15 cellular contexts compared by ENCODE assay signal in the genomic region with DNA sequence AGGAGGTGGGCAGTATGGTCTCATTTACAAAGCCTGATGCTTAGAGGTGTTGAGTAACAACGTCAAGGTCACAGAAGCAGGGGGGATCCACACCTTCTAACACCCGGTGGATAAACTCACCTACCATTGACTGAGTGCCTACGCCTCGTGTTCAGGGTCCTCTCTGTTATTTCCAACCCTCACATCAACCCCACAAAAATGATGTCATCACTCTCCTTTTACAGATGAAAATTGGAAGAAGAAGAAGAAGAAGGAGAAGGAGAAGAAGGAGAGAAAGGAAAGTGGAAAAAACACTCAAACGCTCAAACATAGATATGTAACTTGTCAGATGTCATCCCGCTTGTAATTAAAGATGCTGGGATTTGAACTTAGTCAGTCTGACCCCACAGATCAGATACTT. TPM values are rescaled to one million over a fixed set of nuclear protein-coding genes. Genes with fewer than 3 reads are reported as not detected.
DNase-seq lines count a peak whose midpoint lies in the region; ATAC-seq, FAIRE-seq and TF ChIP-seq lines count a peak whose summit lies in the region.
"Had no signal": no experiment of that assay in that cellular context is flagged by ENCODE, and none has a peak within 500 bp of the region (broad histone marks: within the 10 kb centered on the region; RNA-seq: fewer than 3 reads in every experiment).

No MANE protein-coding gene starts in this region.

- H3K4me1 ChIP-seq in H9 (ENCODE audit: insufficient read depth, low read length) (peaks cover 4% of the 10 kb centered on the region), gastrocnemius medialis (peaks cover 26 to 39% of the 10 kb centered on the region in 2 donors), gastroesophageal sphincter (peaks cover 0 to 45% (median 8%) of the 10 kb centered on the region in 3 donors)

- in situ Hi-C loops in gastrocnemius medialis (cut with MboI; ENCODE audit: low sequenced_read_pairs in 4 of 4) = loop anchor here in 1 of 4 donors (5.0 kb wide), 1 partner anchor 78 kb away; no protein-coding TSS in a partner anchor

- H3K23ac ChIP-seq in H9 (ENCODE audit: insufficient read length, low read depth, low read length) = no peak overlapping the region

- H3K9ac ChIP-seq in H9 (ENCODE audit: extremely low read depth, insufficient read length, low read length) (no peak overlapping the region), SK-N-MC (ENCODE audit: insufficient read length) (no peak overlapping the region)

- no peaks in the 10 kb centered on the region for H3K79me1 ChIP-seq in H9 (ENCODE audit: insufficient read depth, low read depth, low read length, poor library complexity, severe bottlenecking)

- no CpG with 5 or more reads among the region's 6 CpGs for WGBS in H9 (ENCODE audit: extremely low coverage, insufficient read length, low lambda C conversion rate)
- WGBS in gastroesophageal sphincter (ENCODE audit: low coverage in 1 of 2), 2 donors = 45 to 70% methylated on average over 6 of the region's 6 CpGs

- H2AFZ ChIP-seq in H9 (ENCODE audit: low read length) = no peak overlapping the region

- peak overlapping the region in 1 of 2 experiments; percentile 88; a peak in 1 of 5 replicates for H3K4me3 Mint-ChIP-seq in H9
- H3K4me3 Mint-ChIP-seq in glutamatergic neuron (ENCODE audit: unreplicated experiment) = peak overlapping the region; percentile 33

- no peak for DNase-seq in H9
- no peak for DNase-seq in SK-N-MC (ENCODE audit: low read depth, low spot score)
- no peak for DNase-seq in glutamatergic neuron
- no peak for DNase-seq in gastrocnemius medialis
- no peak for DNase-seq in activated CD4-positive, alpha-beta T cell treated with anti-CD3 and anti-CD28 coated beads for 4 hours
- no peak for DNase-seq in GM19239 (ENCODE audit: insufficient read length, low spot score)
- DNase-seq: amniotic stem cell had no signal

- H3K27me3 Mint-ChIP-seq in H9 (ENCODE audit: low read depth) (peaks cover 28% of the 10 kb centered on the region), glutamatergic neuron (ENCODE audit: unreplicated experiment) (peaks cover 11% of the 10 kb centered on the region)

- peak overlapping the region; percentile 54 for H3K4me2 ChIP-seq in H9 (ENCODE audit: insufficient read depth, insufficient read length, low read length)

- H3K79me2 ChIP-seq in H9 (ENCODE audit: insufficient read depth, low read length) = no peaks in the 10 kb centered on the region

- H3K4me1 Mint-ChIP-seq in H9 (peaks cover 38 to 51% of the 10 kb centered on the region in 2 experiments), glutamatergic neuron (ENCODE audit: low read depth, unreplicated experiment) (peaks cover 38% of the 10 kb centered on the region)

- H4K20me1 ChIP-seq in H9 (ENCODE audit: control insufficient read depth, insufficient read depth, insufficient read length) = no peaks in the 10 kb centered on the region

- no peak overlapping the region for H3K4ac ChIP-seq in H9 (ENCODE audit: low read depth, low read length)

- no peaks in the 10 kb centered on the region for H3K9me3 ChIP-seq in H9 (ENCODE audit: control insufficient read depth, low read depth, low read length)
- H3K9me3 ChIP-seq in SK-N-MC (ENCODE audit: low read depth, low read length) = no peaks in the 10 kb centered on the region
- H3K9me3 ChIP-seq in gastrocnemius medialis = no peaks in the 10 kb centered on the region
- H3K9me3 ChIP-seq in gastroesophageal sphincter = no peaks in the 10 kb centered on the region
- H3K9me3 ChIP-seq: mucosa of descending colon had no signal

- H2BK120ac ChIP-seq in H9 (ENCODE audit: low read depth, low read length, poor library complexity, severe bottlenecking) = no peak overlapping the region

- H3K27ac Mint-ChIP-seq in H9 = no peak overlapping the region
- H3K27ac Mint-ChIP-seq in glutamatergic neuron (ENCODE audit: unreplicated experiment) = peak overlapping the region; percentile 70
- H3K27ac Mint-ChIP-seq: activated CD4-positive, alpha-beta T cell treated with anti-CD3 and anti-CD28 coated beads, Interleukin-2, amount 10 ng/mL, durations not matched to agents 24 days and 14 days; activated T-helper 1 cell treated with anti-CD3 and anti-CD28 coated beads, Interleukin-12 subunit alpha, Interleukin-12 subunit beta, Interleukin-2, Interleukin-4 antibody, amounts not matched to agents 30 ng/mL and 10 ng/mL and 1 ng/mL, durations not matched to agents 14 hours and 24 hours and 36 hours; dendritic cell treated with granulocyte-macrophage colony-stimulating factor and Interleukin-4, amounts not matched to agents 40 ng/mL and 50 ng/mL, for 4 days; immature natural killer cell; T-helper 2 cell treated with Interferon-gamma antibody and Interleukin-4, amounts not matched to agents 5 μg/mL and 100 μg/mL, for 36 hours had no signal

- H2BK15ac ChIP-seq in H9 (ENCODE audit: low read depth, low read length) = no peak overlapping the region

- H3K18ac ChIP-seq in H9 (ENCODE audit: insufficient read length, low read depth, low read length) = no peak overlapping the region

- no peak for FAIRE-seq in GM19239 (lab: Jason Lieb, UNC)
- FAIRE-seq: RCC 7860 had no signal

- H2BK12ac ChIP-seq in H9 (ENCODE audit: insufficient read length, low read depth, low read length) = no peak overlapping the region

- no peak overlapping the region for H2AK5ac ChIP-seq in H9 (ENCODE audit: insufficient read length, low read length)

- H3K36me3 ChIP-seq in SK-N-MC (ENCODE audit: insufficient read depth, low read length) (no peaks in the 10 kb centered on the region), gastrocnemius medialis (no peaks in the 10 kb centered on the region), gastroesophageal sphincter (no peaks in the 10 kb centered on the region)

- no peak overlapping the region for H4K91ac ChIP-seq in H9 (ENCODE audit: insufficient read length, low read depth, low read length)

- no peak overlapping the region for H3K14ac ChIP-seq in H9 (ENCODE audit: insufficient read depth, low read length)

- H4K8ac ChIP-seq in H9 (replicated peaks; ENCODE audit: insufficient read length, low read depth, low read length) = no peak overlapping the region

- peaks cover 8% of the 10 kb centered on the region for H3K23me2 ChIP-seq in H9 (ENCODE audit: insufficient read length, low read depth, low read length, poor library complexity, severe bottlenecking)

- intact Hi-C loops in gastrocnemius medialis (cut with DNase I; ENCODE audit: low total_unique reads) = loop anchor here (2.0 to 10.0 kb wide), 4 partner anchors 62 to 312 kb away; partner anchors contain the start of genes PMVK and UBE2Q1

- H3K9me3 Mint-ChIP-seq in H9 (no peaks in the 10 kb centered on the region; a peak in 1 of 5 replicates), glutamatergic neuron (ENCODE audit: unreplicated experiment) (peaks cover 10% of the 10 kb centered on the region)
- H3K9me3 Mint-ChIP-seq: activated CD4-positive, alpha-beta T cell treated with anti-CD3 and anti-CD28 coated beads, Interleukin-2, amount 10 ng/mL, durations not matched to agents 24 days and 14 days; activated T-helper 1 cell treated with anti-CD3 and anti-CD28 coated beads, Interleukin-12 subunit alpha, Interleukin-12 subunit beta, Interleukin-2, Interleukin-4 antibody, amounts not matched to agents 30 ng/mL and 10 ng/mL and 1 ng/mL, durations not matched to agents 14 hours and 24 hours and 36 hours; dendritic cell treated with granulocyte-macrophage colony-stimulating factor and Interleukin-4, amounts not matched to agents 40 ng/mL and 50 ng/mL, for 4 days; immature natural killer cell; T-helper 2 cell treated with Interferon-gamma antibody and Interleukin-4, amounts not matched to agents 5 μg/mL and 100 μg/mL, for 36 hours had no signal

- no peaks in the 10 kb centered on the region; a peak in 1 of 7 replicates for H3K36me3 Mint-ChIP-seq in H9 (ENCODE audit: insufficient read depth in 1 of 3, low read depth in 3 of 3)
- H3K36me3 Mint-ChIP-seq in glutamatergic neuron (ENCODE audit: unreplicated experiment) = no peaks in the 10 kb centered on the region
- H3K36me3 Mint-ChIP-seq: immature natural killer cell had no signal

- no peak overlapping the region for H2BK20ac ChIP-seq in H9 (ENCODE audit: low read depth, low read length, poor library complexity, severe bottlenecking)

- H3T11ph ChIP-seq in H9 (ENCODE audit: low read length) = no peak overlapping the region

- no peak overlapping the region for H4K5ac ChIP-seq in H9 (ENCODE audit: insufficient read length, low read depth, low read length)

- ATAC-seq in gastrocnemius medialis = no peak
- ATAC-seq in gastroesophageal sphincter = no peak

- TF ChIP-seq POLR2A in gastrocnemius medialis (IDR thresholded peaks at IDR 0.05) (no peak), gastroesophageal sphincter (IDR thresholded peaks at IDR 0.05) (no peak)

- TF ChIP-seq CTCF in H9 (conservative IDR thresholded peaks at IDR 0.05) (no peak), glutamatergic neuron (IDR thresholded peaks at IDR 0.05; ENCODE audit: partially characterized antibody, unreplicated experiment) (no peak), gastrocnemius medialis (IDR thresholded peaks at IDR 0.05 in 4 of 5, conservative IDR thresholded peaks at IDR 0.05 in 1 of 5) (no peak), gastroesophageal sphincter (IDR thresholded peaks at IDR 0.05) (no peak)

- H3K56ac ChIP-seq in H9 (ENCODE audit: insufficient read length, low read depth, low read length) = no peak overlapping the region

- no peak for TF ChIP-seq EP300 in gastroesophageal sphincter (IDR thresholded peaks at IDR 0.05)

- H3K27ac ChIP-seq in H9 (ENCODE audit: insufficient read length, low read depth, low read length) = no peak overlapping the region
- H3K27ac ChIP-seq in SK-N-MC = no peak overlapping the region
- peak overlapping the region; percentile 65 to 96 (median 93) for H3K27ac ChIP-seq in gastrocnemius medialis
- peak overlapping the region in 2 of 4 donors; percentile 8 to 53 for H3K27ac ChIP-seq in gastroesophageal sphincter

- H3K27me3 ChIP-seq in H9 (ENCODE audit: insufficient read depth, low read length) (peaks cover 4% of the 10 kb centered on the region; the same call in 1 of the 2 replicates), gastrocnemius medialis (no peaks in the 10 kb centered on the region), gastroesophageal sphincter (peaks cover 66% of the 10 kb centered on the region)

- H3K4me3 ChIP-seq in SK-N-MC (peak overlapping the region; percentile 74), gastrocnemius medialis (peak overlapping the region; percentile 44 to 71 (median 62)), gastroesophageal sphincter (no peak overlapping the region)
- H3K4me3 ChIP-seq: mucosa of descending colon had no signal

- H2BK5ac ChIP-seq in H9 (ENCODE audit: insufficient read length, low read length) = no peak overlapping the region

RNA-seq across cellular contexts. Expression of gene KCNN3, which starts 0.7 kb away (rescaled TPM):
- total RNA-seq in H9 (2021) = 0.83 TPM in 2 replicates
- total RNA-seq in glutamatergic neuron (ENCODE audit: unreplicated experiment) = 3.8 TPM
- total RNA-seq in gastrocnemius medialis = 10 to 100 TPM in 3 of 4 donors, 1 to 10 TPM in 1; 5.0 to 30.0 (median 20.8) TPM
- total RNA-seq in gastroesophageal sphincter = 10 to 100 TPM in 1 of 4 donors, 1 to 10 TPM in 3; 1.8 to 13.7 (median 8.1) TPM

Comparison
In these comparisons a context has a peak if more than half of its experiments do, and no peak if none do; other contexts are left out.
1. H3K27ac ChIP-seq: peak in gastrocnemius medialis (4 of 4); none in H9 (single experiment) and SK-N-MC (single experiment).
2. H3K4me3 ChIP-seq: peak in SK-N-MC (single experiment) and gastrocnemius medialis (4 of 4); none in gastroesophageal sphincter (0 of 2).